ENCODE assay signal across 10 cellular contexts in the genomic region with DNA sequence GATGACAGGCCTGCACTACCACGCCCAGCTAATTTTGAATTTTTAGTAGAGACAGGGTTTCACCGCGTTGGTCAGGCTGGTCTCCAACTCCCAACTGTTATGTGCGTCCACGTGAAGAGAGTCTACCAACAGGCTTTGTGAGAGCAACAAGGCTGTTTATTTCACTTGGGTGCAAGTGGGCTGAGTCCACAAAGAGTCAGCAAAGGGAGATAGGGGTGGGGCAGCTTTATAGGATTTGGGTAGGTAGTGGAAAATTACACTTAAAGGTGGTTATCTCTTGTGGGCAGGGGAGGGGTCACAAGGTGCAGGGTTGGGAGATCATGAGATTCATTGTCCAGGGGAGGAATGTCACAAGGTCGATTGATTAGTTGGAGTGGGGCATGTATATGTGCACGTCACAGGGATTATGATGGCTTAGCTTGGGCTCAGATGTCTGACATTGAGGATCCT.
"Had no signal": no experiment of that assay in that cellular context is flagged by ENCODE, and none has a peak within 500 bp of the region (broad histone marks: within the 10 kb centered on the region; RNA-seq: fewer than 3 reads in every experiment).

No MANE protein-coding gene starts in this region.

- H3K9me3 Mint-ChIP-seq: HFFc6 had no signal

- H3K4me3 ChIP-seq: GM23248, HAP-1 had no signal

- H3K4me3 Mint-ChIP-seq: HFFc6 had no signal

- H3K4me1 ChIP-seq: HAP-1 had no signal

- ATAC-seq: HCT116 had no signal

- H3K27ac Mint-ChIP-seq: HFFc6 had no signal

- H3K9me3 ChIP-seq: HAP-1 had no signal

- H3K27ac ChIP-seq: GM23248, KMS-11 had no signal

- DNase-seq: GM23248, GOT3, H7, HFFc6, IMR-90, Karpas-422, KBM-7 had no signal

- H3K36me3 ChIP-seq: HAP-1 had no signal

- H3K9ac ChIP-seq: GM23248, KMS-11 had no signal
